In the genomic region with DNA sequence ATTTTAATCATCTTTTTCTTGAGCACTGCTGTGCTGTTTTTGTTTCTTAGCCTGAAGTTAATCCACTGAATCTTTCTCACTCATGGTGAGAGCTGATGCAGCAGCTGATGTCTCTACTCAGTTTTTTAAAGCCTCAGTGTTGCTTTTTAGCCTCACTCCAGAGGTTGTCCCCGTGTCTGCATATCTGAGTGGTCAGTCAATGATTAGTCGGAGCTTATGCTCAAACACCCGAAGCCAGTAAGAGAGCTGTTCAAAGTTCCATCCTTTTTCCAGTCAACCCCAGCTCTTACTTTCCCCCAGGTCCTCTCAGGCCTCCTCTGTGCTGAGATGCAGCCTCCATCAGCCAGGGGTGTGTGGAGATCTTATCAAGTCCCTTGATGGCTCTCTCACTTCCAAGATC, we compare ENCODE assay signal across 18 cellular contexts.
"Had no signal": no experiment of that assay in that cellular context is flagged by ENCODE, and none has a peak within 500 bp of the region (broad histone marks: within the 10 kb centered on the region; RNA-seq: fewer than 3 reads in every experiment).

No MANE protein-coding gene starts in this region.

- H3K27ac ChIP-seq: brain microvascular endothelial cell, left lung, pancreas, skin epidermis, tibial artery had no signal

- DNase-seq: activated CD4-positive, alpha-beta T cell treated with anti-CD3 and anti-CD28 coated beads, Interleukin-2, amount 50 U/mL, for 48 hours; activated CD4-positive, CD25-positive, alpha-beta regulatory T cell treated with anti-CD3 and anti-CD28 coated beads, Interleukin-2, amount 50 U/mL, for 72 hours; activated CD8-positive, alpha-beta memory T cell treated with anti-CD3 and anti-CD28 coated beads, Interleukin-2, amount 10 ng/mL, durations not matched to agents 7 days and 5 days; activated gamma-delta T cell; activated T-cell treated with anti-CD3 and anti-CD28 coated beads, Interleukin-2, amount 50 U/mL, for 24 hours; brain microvascular endothelial cell; dermis blood vessel endothelial cell; hypothalamus; immature natural killer cell; left lung; pancreas; retina; T-helper 2 cell; tibial artery had no signal

- H3K4me3 Mint-ChIP-seq: activated CD8-positive, alpha-beta memory T cell treated with anti-CD3 and anti-CD28 coated beads, Interleukin-2, amount 10 ng/mL, durations not matched to agents 7 days and 5 days; activated naive CD8-positive, alpha-beta T cell; activated T-cell treated with anti-CD3 and anti-CD28 coated beads, Interleukin-2, amount 50 U/mL, for 24 hours; immature natural killer cell; memory B cell; nephron had no signal

- H3K27ac Mint-ChIP-seq: activated CD8-positive, alpha-beta memory T cell treated with anti-CD3 and anti-CD28 coated beads, Interleukin-2, amount 10 ng/mL, durations not matched to agents 7 days and 5 days; activated naive CD8-positive, alpha-beta T cell; activated T-cell treated with anti-CD3 and anti-CD28 coated beads, Interleukin-2, amount 50 U/mL, for 24 hours; immature natural killer cell; memory B cell had no signal

- H3K36me3 ChIP-seq: brain microvascular endothelial cell, left lung, pancreas had no signal

- H3K4me1 Mint-ChIP-seq: immature natural killer cell, memory B cell, nephron had no signal

- H3K27me3 ChIP-seq: brain microvascular endothelial cell, left lung, pancreas, tibial artery had no signal

- H3K36me3 Mint-ChIP-seq: activated naive CD8-positive, alpha-beta T cell; memory B cell had no signal

- H3K9me3 ChIP-seq: left lung, pancreas, tibial artery had no signal

- H3K27me3 Mint-ChIP-seq: activated T-cell treated with anti-CD3 and anti-CD28 coated beads, Interleukin-2, amount 50 U/mL, for 24 hours had no signal

- H3K9me3 Mint-ChIP-seq: activated T-cell treated with anti-CD3 and anti-CD28 coated beads, Interleukin-2, amount 50 U/mL, for 24 hours; immature natural killer cell; memory B cell had no signal

- H3K4me3 ChIP-seq: left lung, pancreas, skin epidermis, tibial artery had no signal

- H3K4me1 ChIP-seq: pancreas, tibial artery had no signal
